28 cellular contexts compared by ENCODE assay signal in genomic region chr9:132232522-132232921, GRCh38.
"Had no signal": no experiment of that assay in that cellular context is flagged by ENCODE, and none has a peak within 500 bp of the region (broad histone marks: within the 10 kb centered on the region; RNA-seq: fewer than 3 reads in every experiment).

No MANE protein-coding gene starts in this region.

- DNase-seq: naive thymus-derived CD4-positive, alpha-beta T cell; natural killer cell; nucleus accumbens; ovary; right cardiac atrium; right lobe of liver; sigmoid colon; small intestine; spleen; stimulated activated CD4-positive, alpha-beta T cell treated with anti-CD3 and anti-CD28 coated beads, Interleukin-12 subunit alpha, Interleukin-12 subunit beta, amount 100 ng/mL, for 4 hours; stimulated activated CD4-positive, alpha-beta T cell treated with anti-CD3 and anti-CD28 coated beads, Interleukin-1b, Interleukin-23, amount 100 ng/mL, for 48 hours; stimulated activated CD4-positive, alpha-beta T cell treated with anti-CD3 and anti-CD28 coated beads, Interleukin-4, amount 100 ng/mL, for 1 hour; stimulated activated CD4-positive, alpha-beta T cell treated with anti-CD3 and anti-CD28 coated beads, Interleukin-4, amount 100 ng/mL, for 4 hours; stimulated activated CD8-positive, alpha-beta memory T cell treated with anti-CD3 and anti-CD28 coated beads, Interleukin-4, amount 100 ng/mL, for 48 hours; stimulated activated naive CD4-positive, alpha-beta T cell; stimulated activated naive CD8-positive, alpha-beta T cell treated with anti-CD3 and anti-CD28 coated beads, Interleukin-15, amount 100 ng/mL, for 72 hours; stimulated activated naive CD8-positive, alpha-beta T cell treated with anti-CD3 and anti-CD28 coated beads, Interleukin-15, Interleukin-2, amounts not matched to agents 100 U/mL and 50 U/mL, for 24 hours; testis; tibial artery; transverse colon; upper lobe of right lung; uterus had no signal

- H3K4me1 ChIP-seq: parathyroid adenoma, psoas muscle, right lobe of liver, sigmoid colon, testis, tibial artery, transverse colon, uterus had no signal

- H3K27ac ChIP-seq: neural progenitor cell, neutrophil, ovary, parathyroid adenoma, psoas muscle, right lobe of liver, sigmoid colon, spleen, suprapubic skin, testis, tibial artery, transverse colon, upper lobe of right lung, uterus had no signal

- ATAC-seq: naive thymus-derived CD4-positive, alpha-beta T cell; natural killer cell; psoas muscle; right cardiac atrium; right lobe of liver; stimulated activated memory B cell treated with anti-CD40 and anti-IgM and Interleukin-4, amounts not matched to agents 10 μg/mL and 1 μg/mL and 100 μg/mL, for 72 hours; stimulated activated naive CD8-positive, alpha-beta T cell treated with anti-CD3 and anti-CD28 coated beads, Interleukin-15, amount 100 ng/mL, for 72 hours; stimulated activated naive CD8-positive, alpha-beta T cell treated with anti-CD3 and anti-CD28 coated beads, Interleukin-15, Interleukin-2, amounts not matched to agents 100 U/mL and 50 U/mL, for 24 hours; upper lobe of right lung had no signal

- H3K9ac ChIP-seq: neural progenitor cell, parathyroid adenoma had no signal

- H3K27me3 ChIP-seq: neutrophil, ovary, right lobe of liver, testis, upper lobe of right lung, uterus had no signal

- H3K9me3 ChIP-seq: neutrophil, ovary, psoas muscle, right lobe of liver, sigmoid colon, spleen, suprapubic skin, testis, tibial artery, transverse colon, upper lobe of right lung, uterus had no signal

- H3K4me3 ChIP-seq: neural progenitor cell, ovary, psoas muscle, right lobe of liver, sigmoid colon, spleen, suprapubic skin, testis, tibial artery, transverse colon, upper lobe of right lung, uterus had no signal

- H3K36me3 ChIP-seq: neural progenitor cell, ovary, right lobe of liver, sigmoid colon, suprapubic skin, tibial artery, transverse colon, upper lobe of right lung, uterus had no signal

- H2AFZ ChIP-seq: neural progenitor cell, parathyroid adenoma had no signal

- H3K4me2 ChIP-seq: neural progenitor cell had no signal
